1 cellular context compared by ENCODE assay signal in genomic region chr10:132404911-132405462, GRCh38.
TF ChIP-seq lines count a peak whose summit lies in the region.

No MANE protein-coding gene starts in this region.

TF ChIP-seq in GM23338, 12 proteins besides CTCF, POLR2A, EP300 and RAD21 (continued from another document):
- TF ChIP-seq ZNF462 (CRISPR knock-in tag; IDR thresholded peaks at IDR 0.05): no peak
- TF ChIP-seq STAT1 (IDR thresholded peaks at IDR 0.05; ENCODE audit: unreplicated experiment): no peak
- TF ChIP-seq REST (IDR thresholded peaks at IDR 0.05; ENCODE audit: unreplicated experiment): no peak
